In the genomic region with DNA sequence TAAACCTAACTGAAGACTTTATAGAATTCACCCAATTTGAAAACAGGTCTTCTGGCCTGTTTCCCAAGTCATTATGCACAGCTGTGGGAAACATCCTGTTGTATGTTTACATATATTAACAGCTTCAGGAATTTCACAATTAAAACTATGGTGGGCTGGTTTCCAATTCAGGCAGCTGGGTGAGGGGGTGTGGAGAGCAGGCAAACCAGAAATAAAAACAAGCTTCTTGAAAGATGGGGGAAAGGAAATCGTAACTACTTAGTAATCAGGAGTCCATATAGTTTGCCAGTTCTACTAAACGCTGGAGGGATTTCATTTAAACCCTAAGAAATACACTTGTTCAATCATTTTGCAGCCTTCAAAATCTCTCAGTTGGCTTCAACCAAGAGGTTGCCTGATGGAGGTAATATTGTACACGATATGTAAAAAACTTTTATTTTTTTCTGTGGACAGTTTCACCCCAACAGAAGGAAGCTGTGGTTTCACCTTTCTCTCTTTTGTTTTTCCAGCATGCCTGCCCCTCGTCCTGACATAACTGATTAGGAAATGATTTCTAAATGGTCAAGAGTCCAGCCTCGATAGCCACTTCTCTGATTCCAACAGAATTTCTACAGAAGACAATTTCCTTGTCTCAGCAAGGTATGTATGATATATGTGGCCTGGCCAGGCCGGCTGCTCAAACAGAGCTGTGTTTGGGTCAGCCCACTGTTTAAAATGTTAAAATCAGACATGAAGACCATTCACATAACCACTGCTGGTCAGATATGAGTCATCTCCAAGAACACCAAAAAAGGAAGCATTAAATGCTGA, we compare ENCODE assay signal across 8 cellular contexts. TPM values are rescaled to one million over a fixed set of nuclear protein-coding genes. Genes with fewer than 3 reads are reported as not detected.
DNase-seq lines count a peak whose midpoint lies in the region; ATAC-seq and TF ChIP-seq lines count a peak whose summit lies in the region.
"Had no signal": no experiment of that assay in that cellular context is flagged by ENCODE, and none has a peak within 500 bp of the region (broad histone marks: within the 10 kb centered on the region; RNA-seq: fewer than 3 reads in every experiment).

No MANE protein-coding gene starts in this region.

- whole genome bisulfite sequencing in hepatocyte (ENCODE audit: low lambda C conversion rate, missing lambda C conversion rate) = 64% methylated on average over 6 of the region's 6 CpGs
- WGBS in urinary bladder = 14% methylated on average over 6 of the region's 6 CpGs

- ATAC-seq in GM18873 (IDR thresholded peaks at IDR 0.05; ENCODE audit: low FRiP score, unreplicated experiment) (peak; percentile 78), HG03097 (IDR thresholded peaks at IDR 0.05; ENCODE audit: low FRiP score, unreplicated experiment) (peak; percentile 83), GM21360 (IDR thresholded peaks at IDR 0.05; ENCODE audit: unreplicated experiment) (no peak)

- H3K4me1 ChIP-seq in hepatocyte (ENCODE audit: insufficient read depth) = peaks cover 11% of the 10 kb centered on the region
- H3K4me1 ChIP-seq in urinary bladder (ENCODE audit: insufficient read depth) = no peaks in the 10 kb centered on the region

- no peaks in the 10 kb centered on the region for H3K9me2 ChIP-seq in hepatocyte (replicated peaks; ENCODE audit: insufficient read depth)

- DNase-seq in SKM-1 (lab: John Stamatoyannopoulos, UW; ENCODE audit: unreplicated experiment) (peak; percentile 37), hepatocyte (ENCODE audit: low spot score) (no peak), anterior cingulate cortex (lab: John Stamatoyannopoulos, UW) (no peak)

- H3K79me2 ChIP-seq in hepatocyte = peaks cover 84% of the 10 kb centered on the region

- no peaks in the 10 kb centered on the region for H3K9me3 ChIP-seq in hepatocyte (ENCODE audit: low read depth)

- H3K27me3 ChIP-seq in hepatocyte = no peaks in the 10 kb centered on the region

- TF ChIP-seq CTCF in hepatocyte (IDR thresholded peaks at IDR 0.05; ENCODE audit: poor library complexity) = no peak

- H3K4me2 ChIP-seq in hepatocyte = peak overlapping the region; percentile 19

- no peak overlapping the region for H2AFZ ChIP-seq in hepatocyte

- no peaks in the 10 kb centered on the region for H3K36me3 ChIP-seq in hepatocyte (replicated peaks; ENCODE audit: insufficient read depth, low read depth)
- H3K36me3 ChIP-seq in urinary bladder (ENCODE audit: insufficient read depth) = no peaks in the 10 kb centered on the region

- no peaks in the 10 kb centered on the region for H4K20me1 ChIP-seq in hepatocyte (ENCODE audit: insufficient read depth, poor library complexity, severe bottlenecking)

- H3K27ac ChIP-seq in hepatocyte (peak overlapping the region; percentile 73), urinary bladder (ENCODE audit: low read depth) (peak overlapping the region; percentile 59)
- H3K27ac ChIP-seq: VCaP had no signal

- H3K4me3 ChIP-seq in hepatocyte (no peak overlapping the region), urinary bladder (ENCODE audit: low read depth, low read length) (no peak overlapping the region)

RNA-seq across cellular contexts. Expression of a gene that starts 22.6 kb away (rescaled TPM):
- total RNA-seq in hepatocyte = 36.5 and 38.4 TPM in 2 replicates
- polyA plus RNA-seq in hepatocyte = 7.9 TPM in 2 replicates
- total RNA-seq in urinary bladder = 79.6 TPM
- polyA plus RNA-seq in urinary bladder = 20.1 TPM
